ENCODE assay signal across 8 cellular contexts in the genomic region with DNA sequence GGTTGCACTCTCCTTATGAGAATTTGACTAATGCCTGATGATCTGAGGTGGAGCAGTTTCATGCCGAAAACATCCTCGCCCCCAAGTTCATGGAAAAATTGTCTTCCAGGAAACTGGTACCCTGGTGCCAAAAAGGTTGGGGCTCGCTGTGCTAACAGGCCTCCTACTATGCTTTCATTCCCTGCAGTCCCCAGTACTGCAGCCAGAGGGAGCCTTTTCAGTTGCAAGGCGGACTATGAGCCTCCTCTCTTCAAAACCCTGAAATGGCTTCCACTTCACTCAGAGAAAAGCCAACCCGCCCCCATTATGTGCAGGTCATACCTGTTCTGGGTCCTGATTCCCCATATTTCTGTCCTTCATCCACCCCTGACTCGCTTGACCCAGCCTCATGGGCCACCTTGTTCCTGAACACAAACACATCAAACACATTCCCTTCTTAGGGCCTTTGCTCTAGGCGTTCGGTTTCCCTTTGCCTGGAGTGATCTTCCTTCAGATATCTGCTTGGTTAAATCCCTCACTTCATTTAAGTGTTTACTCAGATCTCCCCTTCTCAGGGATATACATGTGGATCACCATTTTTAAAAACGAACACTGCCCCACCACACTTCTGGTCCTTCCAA.
DNase-seq lines count a peak whose midpoint lies in the region; ATAC-seq, FAIRE-seq and TF ChIP-seq lines count a peak whose summit lies in the region.

No MANE protein-coding gene starts in this region.

- H3K27ac Mint-ChIP-seq in activated CD4-positive, alpha-beta T cell treated with anti-CD3 and anti-CD28 coated beads, Interleukin-2, amount 10 ng/mL, durations not matched to agents 7 days and 5 days: no peak overlapping the region

- ATAC-seq in left lobe of liver (peak; percentile 19), HG03159 (IDR thresholded peaks at IDR 0.05; ENCODE audit: unreplicated experiment) (no peak), HG03460 (IDR thresholded peaks at IDR 0.05; ENCODE audit: unreplicated experiment) (no peak)

- peaks cover 3% of the 10 kb centered on the region for H3K27me3 Mint-ChIP-seq in activated CD4-positive, alpha-beta T cell treated with anti-CD3 and anti-CD28 coated beads, Interleukin-2, amount 10 ng/mL, durations not matched to agents 7 days and 5 days

- FAIRE-seq in RCC 7860 (lab: Jason Lieb, UNC): no peak

- CTCF ChIA-PET in activated CD4-positive, alpha-beta T cell treated with anti-CD3 and anti-CD28 coated beads, Interleukin-2, amount 10 ng/mL, durations not matched to agents 7 days and 5 days (lab: Charles Lee): no interaction called here

- H3K9me3 Mint-ChIP-seq in activated CD4-positive, alpha-beta T cell treated with anti-CD3 and anti-CD28 coated beads, Interleukin-2, amount 10 ng/mL, durations not matched to agents 7 days and 5 days: no peaks in the 10 kb centered on the region

- DNase-seq in AML-193 (lab: John Stamatoyannopoulos, UW) (peak; percentile 19 to 24), GM13977 (ENCODE audit: low spot score) (no peak), left lobe of liver (ENCODE audit: low spot score) (no peak), SKM-1 (lab: John Stamatoyannopoulos, UW; ENCODE audit: unreplicated experiment) (no peak), RCC 7860 (ENCODE audit: low spot score) (no peak)
- DNase-seq in activated CD4-positive, alpha-beta T cell treated with anti-CD3 and anti-CD28 coated beads, Interleukin-2, amount 10 ng/mL, durations not matched to agents 7 days and 5 days: peak; percentile 32

- POLR2A ChIA-PET in activated CD4-positive, alpha-beta T cell treated with anti-CD3 and anti-CD28 coated beads, Interleukin-2, amount 10 ng/mL, durations not matched to agents 7 days and 5 days (lab: Charles Lee): no interaction called here

- TF ChIP-seq CTCF in GM13977 (IDR thresholded peaks at IDR 0.05; ENCODE audit: extremely low read depth, insufficient read depth, missing control alignments): peak; percentile 48

- no peak overlapping the region for H3K4me3 Mint-ChIP-seq in activated CD4-positive, alpha-beta T cell treated with anti-CD3 and anti-CD28 coated beads, Interleukin-2, amount 10 ng/mL, durations not matched to agents 7 days and 5 days

- no peaks in the 10 kb centered on the region for H3K4me1 Mint-ChIP-seq in activated CD4-positive, alpha-beta T cell treated with anti-CD3 and anti-CD28 coated beads, Interleukin-2, amount 10 ng/mL, durations not matched to agents 7 days and 5 days

- in situ Hi-C loops in GM13977 (cut with MboI; ENCODE audit: low pct_unique_long_range_greater_than_20kb, low sequenced_read_pairs, unreplicated experiment): no loop called here

- H3K36me3 Mint-ChIP-seq in activated CD4-positive, alpha-beta T cell treated with anti-CD3 and anti-CD28 coated beads, Interleukin-2, amount 10 ng/mL, durations not matched to agents 7 days and 5 days (ENCODE audit: low read depth): no peaks in the 10 kb centered on the region

Comparison
In these comparisons a context has a peak if more than half of its experiments do, and no peak if none do; other contexts are left out.
1. DNase-seq: peak in AML-193 (2 of 2) and activated CD4-positive, alpha-beta T cell treated with anti-CD3 and anti-CD28 coated beads, Interleukin-2, amount 10 ng/mL, durations not matched to agents 7 days and 5 days (single experiment); none in GM13977 (single experiment), left lobe of liver (single experiment), SKM-1 (single experiment) and RCC 7860 (single experiment).